20 cellular contexts compared by ENCODE assay signal in genomic region chr12:115847398-115847797, GRCh38.
"Had no signal": no experiment of that assay in that cellular context is flagged by ENCODE, and none has a peak within 500 bp of the region (broad histone marks: within the 10 kb centered on the region; RNA-seq: fewer than 3 reads in every experiment).

No MANE protein-coding gene starts in this region.

- ATAC-seq: effector memory CD8-positive, alpha-beta T cell; foreskin keratinocyte; gastroesophageal sphincter; heart left ventricle; left cardiac atrium; left lung; left ventricle myocardium superior; lower lobe of right lung; mucosa of descending colon; naive thymus-derived CD8-positive, alpha-beta T cell had no signal

- H3K4me1 Mint-ChIP-seq: immature natural killer cell; naive B cell; naive thymus-derived CD8-positive, alpha-beta T cell had no signal

- H3K27ac Mint-ChIP-seq: effector memory CD8-positive, alpha-beta T cell; immature natural killer cell; naive thymus-derived CD8-positive, alpha-beta T cell had no signal

- H3K9me3 ChIP-seq: lower lobe of right lung, mucosa of descending colon had no signal

- H3K36me3 ChIP-seq: esophagus muscularis mucosa, gastroesophageal sphincter, heart left ventricle, left lung, lower lobe of right lung had no signal

- DNase-seq: dermis blood vessel endothelial cell; effector CD8-positive, alpha-beta T cell; effector memory CD8-positive, alpha-beta T cell; foreskin keratinocyte; heart left ventricle; hypothalamus; immature natural killer cell; left cardiac atrium; left lung; left ventricle myocardium superior; lower lobe of right lung; mesenchymal stem cell; mucosa of descending colon; naive B cell; naive thymus-derived CD8-positive, alpha-beta T cell had no signal

- H3K27ac ChIP-seq: coronary artery, esophagus muscularis mucosa, foreskin keratinocyte, gastroesophageal sphincter, heart left ventricle, hepatocyte, left lung, lower lobe of right lung had no signal

- H3K4me3 Mint-ChIP-seq: effector memory CD8-positive, alpha-beta T cell; immature natural killer cell; mesothelial cell of epicardium; naive B cell; naive thymus-derived CD8-positive, alpha-beta T cell had no signal

- H3K4me3 ChIP-seq: coronary artery, esophagus muscularis mucosa, gastroesophageal sphincter, heart left ventricle, hepatocyte, left lung, lower lobe of right lung, mucosa of descending colon had no signal

- H3K4me1 ChIP-seq: esophagus muscularis mucosa, foreskin keratinocyte, gastroesophageal sphincter, heart left ventricle, left lung, lower lobe of right lung had no signal

- H3K27me3 ChIP-seq: esophagus muscularis mucosa, foreskin keratinocyte, heart left ventricle, hepatocyte, left lung had no signal

- H3K36me3 Mint-ChIP-seq: immature natural killer cell, mesothelial cell of epicardium, naive B cell had no signal
